Comparison of ENCODE assay signal across 17 cellular contexts in genomic region chr2:46974174-46974573, GRCh38.
"Had no signal": no experiment of that assay in that cellular context is flagged by ENCODE, and none has a peak within 500 bp of the region (broad histone marks: within the 10 kb centered on the region; RNA-seq: fewer than 3 reads in every experiment).

No MANE protein-coding gene starts in this region.

- DNase-seq: activated CD4-positive, alpha-beta T cell treated with anti-CD3 and anti-CD28 coated beads, Interleukin-2, amount 50 U/mL, for 48 hours; activated CD4-positive, CD25-positive, alpha-beta regulatory T cell treated with anti-CD3 and anti-CD28 coated beads, Interleukin-2, amount 50 U/mL, for 72 hours; activated effector memory CD4-positive, alpha-beta T cell treated with anti-CD3 and anti-CD28 coated beads, Interleukin-2, amount 50 U/mL, for 16 hours; activated T-cell treated with anti-CD3 and anti-CD28 coated beads, Interleukin-2, amount 50 U/mL, for 1 hour; amniotic stem cell; central memory CD4-positive, alpha-beta T cell; colonic mucosa; esophagus squamous epithelium; kidney; left ventricle myocardium inferior; ovary; T1000 had no signal

- H3K4me3 Mint-ChIP-seq: neural progenitor cell had no signal

- H3K27me3 ChIP-seq: colonic mucosa, esophagus squamous epithelium, hepatocyte, neural progenitor cell, ovary had no signal

- H3K27ac ChIP-seq: colonic mucosa, esophagus squamous epithelium, hepatocyte, left ventricle myocardium inferior, neural progenitor cell, ovary had no signal

- ATAC-seq: activated naive CD4-positive, alpha-beta T cell treated with anti-CD3 and anti-CD28 coated beads, Interleukin-2, amount 50 U/mL, for 72 hours; sciatic nerve had no signal

- FAIRE-seq: endothelial cell of umbilical vein, kidney had no signal

- H3K36me3 ChIP-seq: colonic mucosa, neural progenitor cell, ovary had no signal

- H3K9me3 ChIP-seq: colonic mucosa, esophagus squamous epithelium, left ventricle myocardium inferior, ovary had no signal

- H3K9me3 Mint-ChIP-seq: activated naive CD4-positive, alpha-beta T cell treated with anti-CD3 and anti-CD28 coated beads, Interleukin-2, amount 50 U/mL, for 72 hours; neural progenitor cell had no signal
